18 cellular contexts compared by ENCODE assay signal in the genomic region with DNA sequence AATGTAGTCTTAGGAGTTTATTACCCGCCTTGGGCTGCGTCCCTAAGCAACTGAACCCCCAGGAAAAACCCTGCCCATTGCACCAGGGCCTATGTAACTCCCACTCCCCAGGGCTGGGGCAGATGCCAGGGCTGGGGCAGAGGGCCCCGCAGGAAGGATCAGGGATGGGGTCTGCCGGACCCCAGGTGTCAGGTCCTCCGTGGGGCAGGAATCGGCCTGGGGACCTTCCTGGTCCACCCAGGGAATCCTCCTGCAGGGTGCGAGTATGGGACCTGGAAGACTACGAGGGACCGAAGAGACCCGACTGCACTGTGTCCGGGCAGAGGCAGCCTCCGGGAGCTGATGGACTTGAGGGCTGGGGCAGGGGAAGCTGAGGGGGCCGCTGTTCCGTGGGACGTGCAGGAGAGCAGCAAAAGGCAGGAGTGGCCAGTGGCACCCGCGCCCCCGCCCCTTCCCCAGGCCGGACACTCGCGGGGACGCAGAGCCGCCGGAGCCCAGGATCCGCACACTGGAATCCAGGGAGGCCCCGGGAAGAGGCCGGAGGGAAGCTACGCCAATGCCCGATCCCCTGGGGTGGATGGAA. TPM values are rescaled to one million over a fixed set of nuclear protein-coding genes. Genes with fewer than 3 reads are reported as not detected.
DNase-seq lines count a peak whose midpoint lies in the region; ATAC-seq, FAIRE-seq and TF ChIP-seq lines count a peak whose summit lies in the region.
"Had no signal": no experiment of that assay in that cellular context is flagged by ENCODE, and none has a peak within 500 bp of the region (broad histone marks: within the 10 kb centered on the region; RNA-seq: fewer than 3 reads in every experiment).

No MANE protein-coding gene starts in this region.

- no peak overlapping the region for H2BK5ac ChIP-seq in H1 (ENCODE audit: low read depth, low read length)

- H3K4me1 Mint-ChIP-seq in neural progenitor cell (peaks cover 21% of the 10 kb centered on the region), Caco-2 (ENCODE audit: low read depth, unreplicated experiment) (no peaks in the 10 kb centered on the region)

- BruUV-seq in Caco-2 (replicated peaks; lab: Mats Ljungman, UMichigan) = no TSS peak

- H2BK15ac ChIP-seq in H1 (ENCODE audit: low read length) = no peak overlapping the region

- no peak overlapping the region for H3K27ac ChIP-seq in heart right ventricle
- no peak overlapping the region for H3K27ac ChIP-seq in H1 (ENCODE audit: low read depth, low read length)
- H3K27ac ChIP-seq in osteoblast (ENCODE audit: low read depth, low read length) = no peak overlapping the region
- H3K27ac ChIP-seq in neural progenitor cell = no peak overlapping the region
- H3K27ac ChIP-seq: BLaER1 treated with 17β-estradiol and CSF1 and Interleukin-3, amounts not matched to agents 10 nM and 100 nM; HL-60 had no signal

- H3K4me2 ChIP-seq in H1 (ENCODE audit: insufficient read depth in 1 of 2, low read depth in 2 of 2, low read length in 2 of 2) (no peak overlapping the region), osteoblast (ENCODE audit: insufficient read depth, low read length) (no peak overlapping the region), neural progenitor cell (no peak overlapping the region)
- H3K4me2 ChIP-seq: BLaER1 treated with 17β-estradiol and CSF1 and Interleukin-3, amounts not matched to agents 10 nM and 100 nM had no signal

- TF ChIP-seq EP300 in H1 (IDR thresholded peaks at IDR 0.05; ENCODE audit: borderline replicate concordance in 1 of 2, low read depth in 2 of 2, low read length in 2 of 2) = no peak

- H3K36me3 Mint-ChIP-seq in neural progenitor cell (peaks cover 12% of the 10 kb centered on the region), Caco-2 (ENCODE audit: insufficient read depth, unreplicated experiment) (peaks cover 41% of the 10 kb centered on the region)

- no peak overlapping the region for H2AK5ac ChIP-seq in H1 (ENCODE audit: low read depth, low read length)

- no peak overlapping the region for H3K4me3 ChIP-seq in heart right ventricle
- no peak overlapping the region for H3K4me3 ChIP-seq in H1 (ENCODE audit: extremely low read depth in 1 of 4, insufficient read depth in 2 of 4, low read depth in 3 of 4, low read length in 4 of 4)
- no peak overlapping the region for H3K4me3 ChIP-seq in osteoblast (ENCODE audit: insufficient read depth, low read length)
- H3K4me3 ChIP-seq in neural progenitor cell = no peak overlapping the region
- no peak overlapping the region for H3K4me3 ChIP-seq in Caco-2 (ENCODE audit: low read depth, low read length)
- H3K4me3 ChIP-seq: BLaER1 treated with 17β-estradiol and CSF1 and Interleukin-3, amounts not matched to agents 10 nM and 100 nM had no signal

- no peak overlapping the region for H2BK12ac ChIP-seq in H1 (ENCODE audit: low read depth, low read length)

- no peak for FAIRE-seq in H1 (lab: Jason Lieb, UNC)
- FAIRE-seq: G401.6, GM12891, GM19239 had no signal

- no peak for TF ChIP-seq POLR2A in H1 (IDR thresholded peaks at IDR 0.05; ENCODE audit: control extremely low read depth in 1 of 2, low read depth in 2 of 2, low read length in 2 of 2)

- peaks cover 4 to 51% (median 34%) of the 10 kb centered on the region in 9 donors for H3K4me1 ChIP-seq in heart right ventricle
- H3K4me1 ChIP-seq in H1 (replicated peaks in 1 of 4; ENCODE audit: control insufficient read depth in 3 of 4, insufficient read depth in 4 of 4, low read length in 3 of 4) = peaks cover 0 to 2% (median 0%) of the 10 kb centered on the region in 4 experiments; a peak in 1 of 7 replicates
- peaks cover 13% of the 10 kb centered on the region for H3K4me1 ChIP-seq in osteoblast (ENCODE audit: insufficient read depth, low read length)
- peaks cover 6% of the 10 kb centered on the region for H3K4me1 ChIP-seq in neural progenitor cell
- no peaks in the 10 kb centered on the region for H3K4me1 ChIP-seq in Caco-2

- H3K27me3 ChIP-seq in heart right ventricle (no peaks in the 10 kb centered on the region), H1 (replicated peaks in 1 of 4; ENCODE audit: control insufficient read depth in 3 of 4, extremely low read depth in 1 of 4, insufficient read depth in 3 of 4, low read length in 3 of 4) (no peaks in the 10 kb centered on the region), osteoblast (ENCODE audit: insufficient read depth, low read length) (no peaks in the 10 kb centered on the region), neural progenitor cell (peaks cover 10% of the 10 kb centered on the region), Caco-2 (replicated peaks; ENCODE audit: control insufficient read depth, insufficient read depth, low read length) (no peaks in the 10 kb centered on the region)
- H3K27me3 ChIP-seq: BLaER1 treated with 17β-estradiol and CSF1 and Interleukin-3, amounts not matched to agents 10 nM and 100 nM had no signal

- peaks cover 8% of the 10 kb centered on the region for H3K27me3 Mint-ChIP-seq in neural progenitor cell (ENCODE audit: insufficient read depth, low read depth)
- H3K27me3 Mint-ChIP-seq in Caco-2 (ENCODE audit: insufficient read depth, unreplicated experiment) = no peaks in the 10 kb centered on the region

- no peak overlapping the region for H2BK120ac ChIP-seq in H1 (replicated peaks; ENCODE audit: low read depth, low read length)

- H3K23ac ChIP-seq in H1 (ENCODE audit: insufficient read length) = no peak overlapping the region

- H2BK20ac ChIP-seq in H1 (ENCODE audit: low read length) = no peak overlapping the region

- H3K4me3 Mint-ChIP-seq in neural progenitor cell (no peak overlapping the region), Caco-2 (ENCODE audit: unreplicated experiment) (no peak overlapping the region)

- H4K20me1 ChIP-seq in H1 (replicated peaks in 1 of 2; ENCODE audit: control insufficient read depth in 1 of 2, insufficient read depth in 2 of 2, low read length in 2 of 2) = peaks cover 0 to 3% of the 10 kb centered on the region in 2 experiments
- H4K20me1 ChIP-seq in osteoblast (ENCODE audit: insufficient read depth, low read length) = peaks cover 2% of the 10 kb centered on the region
- H4K20me1 ChIP-seq in neural progenitor cell (ENCODE audit: low read depth) = no peaks in the 10 kb centered on the region

- peak overlapping the region; percentile 75; the same call in 1 of the 2 replicates for H4K8ac ChIP-seq in H1 (ENCODE audit: extremely low read depth, insufficient read depth, low read length)

- H3K14ac ChIP-seq in H1 (ENCODE audit: insufficient read length) = no peak overlapping the region

- intact Hi-C loops in left cardiac atrium (cut with DNase I) = no loop called here
- intact Hi-C loops in heart right ventricle (cut with DNase I) = no loop called here
- intact Hi-C loops in Caco-2 (cut with micrococcal nuclease; ENCODE audit: unreplicated experiment) = no loop called here

- no peak overlapping the region for H4K5ac ChIP-seq in H1 (ENCODE audit: insufficient read length, low read depth, low read length)

- H3K18ac ChIP-seq in H1 (ENCODE audit: extremely low read depth, low read length) = no peak overlapping the region

- no peak overlapping the region for H4K91ac ChIP-seq in H1 (replicated peaks; ENCODE audit: insufficient read length, low read length)

- no peak overlapping the region for H3K4ac ChIP-seq in H1 (replicated peaks; ENCODE audit: insufficient read length, low read depth, low read length)

- TF ChIP-seq CTCF in heart right ventricle (IDR thresholded peaks at IDR 0.05) (no peak), H1 (IDR thresholded peaks at IDR 0.05; ENCODE audit: control extremely low read depth in 1 of 3, insufficient read depth in 1 of 3, low read depth in 1 of 3, low read length in 3 of 3) (no peak), osteoblast (IDR thresholded peaks at IDR 0.05; ENCODE audit: extremely low read depth, low read depth, low read length) (no peak), neural progenitor cell (IDR thresholded peaks at IDR 0.05) (no peak), Caco-2 (IDR thresholded peaks at IDR 0.05; ENCODE audit: insufficient read depth in 1 of 2, low read depth in 1 of 2, low read length in 1 of 2, severe bottlenecking in 1 of 2, unreplicated experiment in 1 of 2) (no peak)

- H3K56ac ChIP-seq in H1 (replicated peaks; ENCODE audit: insufficient read length, low read depth, low read length) = no peak overlapping the region

- TF ChIP-seq RAD21 in H1 (IDR thresholded peaks at IDR 0.05 in 1 of 2, conservative IDR thresholded peaks at IDR 0.05 in 1 of 2; ENCODE audit: low read depth in 2 of 2, low read length in 2 of 2) = no peak

- H3K9me3 ChIP-seq in heart right ventricle (no peaks in the 10 kb centered on the region), H1 (ENCODE audit: insufficient read depth in 2 of 2, low read depth in 1 of 2, low read length in 1 of 2) (no peaks in the 10 kb centered on the region), osteoblast (ENCODE audit: low read depth, low read length) (no peaks in the 10 kb centered on the region), neural progenitor cell (ENCODE audit: low read depth) (no peaks in the 10 kb centered on the region), Caco-2 (no peaks in the 10 kb centered on the region)
- H3K9me3 ChIP-seq: BLaER1 treated with 17β-estradiol and CSF1 and Interleukin-3, amounts not matched to agents 10 nM and 100 nM had no signal

- no peak overlapping the region for H3K27ac Mint-ChIP-seq in neural progenitor cell
- H3K27ac Mint-ChIP-seq in Caco-2 (ENCODE audit: unreplicated experiment) = no peak overlapping the region
- H3K27ac Mint-ChIP-seq: CD4-positive, CD25-positive, alpha-beta regulatory T cell had no signal

- POLR2A ChIA-PET in H1 (lab: Charles Lee; ENCODE audit: partially characterized antibody) = interaction anchor here (0.9 to 8.6 kb wide), 6 partner anchors 10 to 60 kb away, joined by 3 to 63 read pairs (median 4); partner anchors contain the start of genes BUD31 and PDAP1
- POLR2A ChIA-PET in Caco-2 (lab: Charles Lee) = no interaction called here

- DNase-seq in left cardiac atrium = peak; percentile 20
- DNase-seq in heart right ventricle = no peak
- no peak for DNase-seq in H1 (ENCODE audit: low read depth in 1 of 2, low spot score in 2 of 2)
- DNase-seq in osteoblast (ENCODE audit: insufficient read length, low spot score, missing footprints) = peak; percentile 49
- no peak for DNase-seq in neural progenitor cell (ENCODE audit: low spot score)
- no peak for DNase-seq in Caco-2
- no peak for DNase-seq in medulla oblongata (ENCODE audit: extremely low spot score)
- DNase-seq: ACHN; CD4-positive, CD25-positive, alpha-beta regulatory T cell; DMS79; GOT3 had no signal

- no peak overlapping the region; a peak in 1 of 7 replicates for H3K9ac ChIP-seq in H1 (replicated peaks in 1 of 4; ENCODE audit: extremely low read depth in 1 of 4, low read depth in 3 of 4, low read length in 3 of 4)
- H3K9ac ChIP-seq in neural progenitor cell = no peak overlapping the region
- H3K9ac ChIP-seq: BLaER1 treated with 17β-estradiol and CSF1 and Interleukin-3, amounts not matched to agents 10 nM and 100 nM had no signal

- peaks cover 13% of the 10 kb centered on the region for H3K23me2 ChIP-seq in H1 (ENCODE audit: low read depth, low read length)

- H3K79me2 ChIP-seq in H1 (ENCODE audit: control insufficient read depth in 1 of 2, insufficient read depth in 2 of 2, low read length in 2 of 2) (peaks cover 18 to 27% of the 10 kb centered on the region in 2 experiments), osteoblast (ENCODE audit: insufficient read depth, low read length) (peaks cover 35% of the 10 kb centered on the region), neural progenitor cell (ENCODE audit: low read depth) (peaks cover 34% of the 10 kb centered on the region)

- H3K9me3 Mint-ChIP-seq in neural progenitor cell (no peaks in the 10 kb centered on the region), Caco-2 (ENCODE audit: unreplicated experiment) (no peaks in the 10 kb centered on the region)

- peaks cover 0 to 12% (median 4%) of the 10 kb centered on the region in 9 donors for H3K36me3 ChIP-seq in heart right ventricle
- H3K36me3 ChIP-seq in H1 (ENCODE audit: control insufficient read depth in 2 of 4, insufficient read depth in 4 of 4, low read length in 3 of 4) = peaks cover 0 to 5% (median 4%) of the 10 kb centered on the region in 4 experiments; a peak in 5 of 8 replicates
- peaks cover 6% of the 10 kb centered on the region for H3K36me3 ChIP-seq in osteoblast (ENCODE audit: insufficient read depth, low read length)
- no peaks in the 10 kb centered on the region for H3K36me3 ChIP-seq in neural progenitor cell
- H3K36me3 ChIP-seq in Caco-2 (ENCODE audit: control insufficient read depth, insufficient read depth, low read length) = no peaks in the 10 kb centered on the region

- H3K79me1 ChIP-seq in H1 (ENCODE audit: low read depth, low read length) = peaks cover 13% of the 10 kb centered on the region

- CTCF ChIA-PET in H1 (lab: Charles Lee; ENCODE audit: partially characterized antibody) (no interaction called here), Caco-2 (lab: Charles Lee) (no interaction called here)

- 84 to 88% methylated on average over 29 of the region's 29 CpGs for WGBS in heart right ventricle, 2 donors
- WGBS in H1 (ENCODE audit: extremely low coverage in 1 of 2, insufficient coverage in 1 of 2, insufficient read length in 1 of 2, insufficient replicate concordance in 2 of 2, low coverage in 1 of 2, low lambda C conversion rate in 2 of 2, missing lambda C conversion rate in 1 of 2), 2 experiments = 94% methylated on average over 13 of the region's 29 CpGs; no CpG with 5 or more reads in 1 of the 2 experiments

- ATAC-seq in left cardiac atrium (no peak), heart right ventricle (no peak), HG02588 (IDR thresholded peaks at IDR 0.05; ENCODE audit: unreplicated experiment) (no peak)
- ATAC-seq: HCT116 had no signal

- H2AFZ ChIP-seq in H1 (ENCODE audit: low read length) = no peak overlapping the region
- no peak overlapping the region for H2AFZ ChIP-seq in osteoblast (ENCODE audit: low read length)
- H2AFZ ChIP-seq in neural progenitor cell (replicated peaks) = no peak overlapping the region

- peaks cover 30% of the 10 kb centered on the region for H3F3A ChIP-seq in neural progenitor cell (ENCODE audit: low read depth)

RNA-seq across cellular contexts. Expression of gene ATP5MF, which starts 2.5 kb away (rescaled TPM):
- 100 to 1,000 TPM; 617 to 633 TPM for total RNA-seq in left cardiac atrium
- total RNA-seq in heart right ventricle = 100 to 1,000 TPM; 571 to 924 (median 746) TPM
- polyA plus RNA-seq in heart right ventricle = 1,000 to 10,000 TPM; 2,534 to 4,161 TPM
- total RNA-seq in H1 (2021; fragmentation: NEBNext Ultra II Directional; extraction: Animal tissue kit (Norgen Biotek cat#: 25700)) = 506 and 539 TPM in 2 replicates
- 2,240 and 4,362 TPM in 2 replicates for polyA plus RNA-seq in H1 (2011; rRNA removed)
- polyA plus RNA-seq in H1 (2011; cell fraction: cytosol; rRNA removed) = 1,896 TPM
- 311 TPM for polyA plus RNA-seq in H1 (2011; cell fraction: nucleus; rRNA removed)
- 1,096 to 1,517 TPM (median 1,385 TPM) in 4 replicates for polyA plus RNA-seq in H1 (2012, experiment 1 of 2)
- polyA plus RNA-seq in H1 (2012, experiment 2 of 2) = 20,372 TPM
- 727 TPM for polyA plus RNA-seq in H1 (2013, experiment 1 of 2)
- polyA plus RNA-seq in H1 (2013, experiment 2 of 2) = 672 TPM
- 145 and 164 TPM in 2 replicates for polyA minus RNA-seq in H1 (2011; rRNA and poly(A)+ RNA removed)
- 160 TPM for polyA minus RNA-seq in H1 (2011; cell fraction: cytosol; rRNA and poly(A)+ RNA removed)
- polyA minus RNA-seq in H1 (2011; cell fraction: nucleus; rRNA and poly(A)+ RNA removed) = 92.3 TPM
- total RNA-seq in osteoblast = 330 and 342 TPM in 2 replicates
- 2,754 and 3,838 TPM in 2 replicates for total RNA-seq in neural progenitor cell (ENCODE audit: low replicate concordance)
- 554 and 595 TPM in 2 replicates for total RNA-seq in Caco-2 (2022)

RNA-seq across cellular contexts. Expression of gene ZNF789, which starts 4.3 kb away (rescaled TPM):
- 1 to 10 TPM; 2.9 to 3.2 TPM for total RNA-seq in left cardiac atrium
- 1 to 10 TPM; 1.7 to 5.6 (median 3.7) TPM for total RNA-seq in heart right ventricle
- 10 to 100 TPM in 1 of 2 donors, 1 to 10 TPM in 1; 2.5 to 10.9 TPM for polyA plus RNA-seq in heart right ventricle
- total RNA-seq in H1 (2021; fragmentation: NEBNext Ultra II Directional; extraction: Animal tissue kit (Norgen Biotek cat#: 25700)) = 9.9 and 11.4 TPM in 2 replicates
- polyA plus RNA-seq in H1 (2011; rRNA removed) = 9.4 and 12.5 TPM in 2 replicates
- polyA plus RNA-seq in H1 (2011; cell fraction: cytosol; rRNA removed) = 15.7 TPM
- polyA plus RNA-seq in H1 (2011; cell fraction: nucleus; rRNA removed) = 14.4 TPM
- polyA plus RNA-seq in H1 (2012, experiment 1 of 2) = 11.7 to 15.0 TPM (median 12.4 TPM) in 4 replicates
- 5.3 TPM for polyA plus RNA-seq in H1 (2012, experiment 2 of 2)
- polyA plus RNA-seq in H1 (2013, experiment 1 of 2) = 9.7 TPM
- 9.0 TPM for polyA plus RNA-seq in H1 (2013, experiment 2 of 2)
- polyA minus RNA-seq in H1 (2011; rRNA and poly(A)+ RNA removed) = 8.8 and 11.4 TPM in 2 replicates
- 10.3 TPM for polyA minus RNA-seq in H1 (2011; cell fraction: cytosol; rRNA and poly(A)+ RNA removed)
- polyA minus RNA-seq in H1 (2011; cell fraction: nucleus; rRNA and poly(A)+ RNA removed) = 18.2 TPM
- 5.0 and 6.9 TPM in 2 replicates for total RNA-seq in osteoblast
- 18.7 and 20.2 TPM in 2 replicates for total RNA-seq in neural progenitor cell (ENCODE audit: low replicate concordance)
- 30.1 and 32.3 TPM in 2 replicates for total RNA-seq in Caco-2 (2022)

RNA-seq across cellular contexts. Expression of gene CPSF4, which starts 29.7 kb away (rescaled TPM):
- total RNA-seq in left cardiac atrium (10 to 100 TPM; 18.2 to 18.8 TPM), heart right ventricle (10 to 100 TPM; 12.6 to 21.7 (median 15.7) TPM), osteoblast (80.2 and 101 TPM in 2 replicates), neural progenitor cell (ENCODE audit: low replicate concordance) (72.1 and 120 TPM in 2 replicates), Caco-2 (2022) (133 and 158 TPM in 2 replicates)
- polyA plus RNA-seq in heart right ventricle (10 to 100 TPM; 19.7 to 20.7 TPM), H1 (2011; rRNA removed) (103 and 156 TPM in 2 replicates)
- 74.8 and 77.5 TPM in 2 replicates for total RNA-seq in H1 (2021; fragmentation: NEBNext Ultra II Directional; extraction: Animal tissue kit (Norgen Biotek cat#: 25700))
- 114 TPM for polyA plus RNA-seq in H1 (2011; cell fraction: cytosol; rRNA removed)
- 301 TPM for polyA plus RNA-seq in H1 (2011; cell fraction: nucleus; rRNA removed)
- 66.8 to 95.4 TPM (median 80.9 TPM) in 4 replicates for polyA plus RNA-seq in H1 (2012, experiment 1 of 2)
- 75.9 TPM for polyA plus RNA-seq in H1 (2012, experiment 2 of 2)
- polyA plus RNA-seq in H1 (2013, experiment 1 of 2) = 46.9 TPM
- polyA plus RNA-seq in H1 (2013, experiment 2 of 2) = 42.5 TPM
- 105 and 116 TPM in 2 replicates for polyA minus RNA-seq in H1 (2011; rRNA and poly(A)+ RNA removed)
- polyA minus RNA-seq in H1 (2011; cell fraction: cytosol; rRNA and poly(A)+ RNA removed) = 59.0 TPM
- polyA minus RNA-seq in H1 (2011; cell fraction: nucleus; rRNA and poly(A)+ RNA removed) = 86.4 TPM

RNA-seq across cellular contexts. Expression of gene PTCD1, which starts 29.8 kb away (rescaled TPM):
- total RNA-seq in left cardiac atrium (1 to 10 TPM; 2.6 to 2.8 TPM), heart right ventricle (1 to 10 TPM; 2.7 to 4.8 (median 3.1) TPM), osteoblast (5.3 and 7.6 TPM in 2 replicates), neural progenitor cell (ENCODE audit: low replicate concordance) (8.3 and 10.5 TPM in 2 replicates), Caco-2 (2022) (59.6 TPM in 2 replicates)
- polyA plus RNA-seq in heart right ventricle (1 to 10 TPM; 2.4 to 3.2 TPM), H1 (2011; rRNA removed) (7.6 and 9.6 TPM in 2 replicates)
- total RNA-seq in H1 (2021; fragmentation: NEBNext Ultra II Directional; extraction: Animal tissue kit (Norgen Biotek cat#: 25700)) = 7.5 and 8.5 TPM in 2 replicates
- polyA plus RNA-seq in H1 (2011; cell fraction: cytosol; rRNA removed) = 9.6 TPM
- polyA plus RNA-seq in H1 (2011; cell fraction: nucleus; rRNA removed) = 14.9 TPM
- 8.4 to 9.8 TPM (median 9.2 TPM) in 4 replicates for polyA plus RNA-seq in H1 (2012, experiment 1 of 2)
- polyA plus RNA-seq in H1 (2012, experiment 2 of 2) = 7.8 TPM
- 5.9 TPM for polyA plus RNA-seq in H1 (2013, experiment 1 of 2)
- polyA plus RNA-seq in H1 (2013, experiment 2 of 2) = 5.8 TPM
- 7.4 and 7.9 TPM in 2 replicates for polyA minus RNA-seq in H1 (2011; rRNA and poly(A)+ RNA removed)
- polyA minus RNA-seq in H1 (2011; cell fraction: cytosol; rRNA and poly(A)+ RNA removed) = 8.7 TPM
- polyA minus RNA-seq in H1 (2011; cell fraction: nucleus; rRNA and poly(A)+ RNA removed) = 7.7 TPM

RNA-seq across cellular contexts. Expression of gene ZNF394, which starts 31.7 kb away (rescaled TPM):
- 10 to 100 TPM; 17.3 to 19.6 TPM for total RNA-seq in left cardiac atrium
- total RNA-seq in heart right ventricle = 10 to 100 TPM; 14.1 to 20.2 (median 16.0) TPM
- 10 to 100 TPM; 10.8 to 23.6 TPM for polyA plus RNA-seq in heart right ventricle
- total RNA-seq in H1 (2021; fragmentation: NEBNext Ultra II Directional; extraction: Animal tissue kit (Norgen Biotek cat#: 25700)) = 19.3 and 24.0 TPM in 2 replicates
- 6.6 and 7.6 TPM in 2 replicates for polyA plus RNA-seq in H1 (2011; rRNA removed)
- polyA plus RNA-seq in H1 (2011; cell fraction: cytosol; rRNA removed) = 11.1 TPM
- 5.8 TPM for polyA plus RNA-seq in H1 (2011; cell fraction: nucleus; rRNA removed)
- 15.6 to 17.2 TPM (median 15.8 TPM) in 4 replicates for polyA plus RNA-seq in H1 (2012, experiment 1 of 2)
- polyA plus RNA-seq in H1 (2012, experiment 2 of 2) = 7.8 TPM
- 11.4 TPM for polyA plus RNA-seq in H1 (2013, experiment 1 of 2)
- polyA plus RNA-seq in H1 (2013, experiment 2 of 2) = 11.3 TPM
- polyA minus RNA-seq in H1 (2011; rRNA and poly(A)+ RNA removed) = 12.1 and 15.3 TPM in 2 replicates
- polyA minus RNA-seq in H1 (2011; cell fraction: cytosol; rRNA and poly(A)+ RNA removed) = 13.5 TPM
- polyA minus RNA-seq in H1 (2011; cell fraction: nucleus; rRNA and poly(A)+ RNA removed) = 15.7 TPM
- 32.1 and 34.7 TPM in 2 replicates for total RNA-seq in osteoblast
- 16.8 and 22.4 TPM in 2 replicates for total RNA-seq in neural progenitor cell (ENCODE audit: low replicate concordance)
- total RNA-seq in Caco-2 (2022) = 29.6 and 31.8 TPM in 2 replicates

Comparison
In these comparisons a context has a peak if more than half of its experiments do, and no peak if none do; other contexts are left out.
1. DNase-seq: peak in left cardiac atrium (single experiment) and osteoblast (single experiment); none in heart right ventricle (0 of 2), H1 (0 of 2), neural progenitor cell (single experiment), Caco-2 (0 of 2) and medulla oblongata (single experiment).